ENCODE assay signal across 22 cellular contexts in genomic region chr20:20430066-20430465, GRCh38.
"Had no signal": no experiment of that assay in that cellular context is flagged by ENCODE, and none has a peak within 500 bp of the region (broad histone marks: within the 10 kb centered on the region; RNA-seq: fewer than 3 reads in every experiment).

No MANE protein-coding gene starts in this region.

- ATAC-seq: activated CD4-positive, CD25-positive, alpha-beta regulatory T cell treated with anti-CD3 and anti-CD28 coated beads, Interleukin-2, amount 50 U/mL, for 24 hours; activated CD8-positive, alpha-beta T cell treated with anti-CD3 and anti-CD28 coated beads, Interleukin-2, amount 10 ng/mL, durations not matched to agents 7 days and 5 days had no signal

- H3K4me3 ChIP-seq: breast epithelium, MG63, PC-9, SJSA1 had no signal

- H3K27me3 ChIP-seq: breast epithelium, MG63, SJSA1 had no signal

- DNase-seq: activated CD4-positive, alpha-beta T cell treated with anti-CD3 and anti-CD28 coated beads for 4 hours; activated CD8-positive, alpha-beta memory T cell treated with anti-CD3 and anti-CD28 coated beads, Interleukin-2, amount 50 U/mL, for 48 hours; activated CD8-positive, alpha-beta T cell treated with anti-CD3 and anti-CD28 coated beads, Interleukin-2, amount 10 ng/mL, durations not matched to agents 7 days and 5 days; activated naive CD4-positive, alpha-beta T cell treated with anti-CD3 and anti-CD28 coated beads, Interleukin-2, amount 50 U/mL, for 16 hours; activated naive CD8-positive, alpha-beta T cell treated with anti-CD3 and anti-CD28 coated beads, Interleukin-2, amount 10 ng/mL, durations not matched to agents 7 days and 5 days; activated T-cell treated with anti-CD3 and anti-CD28 coated beads, Interleukin-2, amount 50 U/mL, for 1 hour; aorta; central memory CD4-positive, alpha-beta T cell; MG63; MV-4-11; NCI-H1092 treated with DMSO at 0.1 percent for 48 hours; NCI-H1436; NCI-H1694 treated with DMSO at 0.1 percent for 48 hours; NCI-H2029 treated with DMSO at 0.1 percent for 48 hours; NCI-H345; NCI-H510A; NCI-H526 treated with DMSO at 0.1 percent for 48 hours; PC-9 had no signal

- H3K36me3 ChIP-seq: breast epithelium, MG63, SJSA1 had no signal

- H3K9me3 ChIP-seq: breast epithelium, MG63, SJSA1 had no signal

- H3K4me1 ChIP-seq: breast epithelium, SJSA1 had no signal

- H3K27ac ChIP-seq: breast epithelium, KMS-11, PC-9, SJSA1 had no signal
